ENCODE assay signal across 27 cellular contexts in the genomic region with DNA sequence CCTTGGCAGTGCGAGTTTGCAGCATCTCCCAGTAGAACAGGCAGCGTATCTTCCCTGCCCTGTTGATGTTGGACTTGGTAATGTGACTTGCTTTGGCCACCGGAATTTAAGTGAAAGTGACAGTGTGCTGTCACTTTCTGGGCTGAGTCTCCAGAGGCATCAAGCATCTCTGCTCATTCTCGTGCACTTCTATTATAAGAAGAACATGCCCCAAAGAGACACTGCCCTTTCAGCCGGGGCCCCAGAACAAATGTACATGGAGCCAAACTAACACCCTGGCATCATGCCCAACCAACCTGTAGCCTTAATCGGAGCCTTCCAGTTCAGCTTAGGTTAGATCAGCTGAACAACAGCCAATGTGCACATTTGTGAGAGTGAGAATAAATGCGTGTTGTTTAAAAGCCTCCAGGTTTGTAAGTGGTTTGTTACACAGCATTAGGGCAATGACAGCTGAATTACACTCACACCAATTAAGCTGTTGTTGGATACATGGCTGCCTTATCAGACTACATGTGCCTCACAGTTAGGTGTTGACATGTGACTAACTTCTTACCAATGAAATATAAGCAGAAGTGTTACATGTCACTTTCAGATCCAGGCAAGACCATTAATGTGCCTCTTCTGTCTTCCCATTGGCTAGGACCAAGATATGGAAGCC.
"Had no signal": no experiment of that assay in that cellular context is flagged by ENCODE, and none has a peak within 500 bp of the region (broad histone marks: within the 10 kb centered on the region; RNA-seq: fewer than 3 reads in every experiment).

No MANE protein-coding gene starts in this region.

- H3K9me3 ChIP-seq: ascending aorta, body of pancreas had no signal

- H3K27ac ChIP-seq: ascending aorta, body of pancreas, RWPE1 had no signal

- DNase-seq: activated B cell treated with CpG ODN at 0.5 μM for 24 hours; activated CD4-positive, alpha-beta T cell treated with anti-CD3 and anti-CD28 coated beads for 1 hour; activated CD4-positive, alpha-beta T cell treated with anti-CD3 and anti-CD28 coated beads, Interleukin-2, amount 10 ng/mL, durations not matched to agents 24 days and 14 days; activated CD4-positive, alpha-beta T cell treated with anti-CD3 and anti-CD28 coated beads, Interleukin-2, amount 50 U/mL, for 48 hours; activated CD8-positive, alpha-beta memory T cell treated with anti-CD3 and anti-CD28 coated beads, Interleukin-2, amount 10 ng/mL, durations not matched to agents 7 days and 5 days; activated effector memory CD4-positive, alpha-beta T cell treated with Interleukin-2 at 50 U/mL for 16 hours; activated naive CD4-positive, alpha-beta T cell; activated naive CD8-positive, alpha-beta T cell treated with anti-CD3 and anti-CD28 coated beads, Interleukin-2, amount 50 U/mL, for 24 hours; activated T-cell treated with anti-CD3 and anti-CD28 coated beads, Interleukin-2, amount 50 U/mL, for 24 hours; amniotic stem cell; body of pancreas; MM.1S; NCI-H1105; NCI-H1436 treated with DMSO at 0.1 percent for 48 hours; NCI-H187; NCI-H2081; NCI-H2171 treated with DMSO at 0.1 percent for 48 hours; NCI-H226; NCI-H526; NCI-H82; SHP77 treated with DMSO at 0.1 percent for 48 hours; T-helper 17 cell; T-helper 9 cell had no signal

- H3K4me1 ChIP-seq: ascending aorta, body of pancreas had no signal

- H3K4me3 ChIP-seq: ascending aorta, body of pancreas had no signal

- H3K36me3 ChIP-seq: ascending aorta had no signal

- H3K27me3 ChIP-seq: ascending aorta, body of pancreas had no signal

- ATAC-seq: activated CD8-positive, alpha-beta memory T cell treated with anti-CD3 and anti-CD28 coated beads, Interleukin-2, amount 10 ng/mL, durations not matched to agents 7 days and 5 days; activated naive CD4-positive, alpha-beta T cell treated with anti-CD3 and anti-CD28 coated beads, Interleukin-2, amount 50 U/mL, for 72 hours; activated naive CD8-positive, alpha-beta T cell treated with anti-CD3 and anti-CD28 coated beads, Interleukin-2, amount 50 U/mL, for 24 hours; body of pancreas; Panc1; T-helper 17 cell had no signal
